In the genomic region with DNA sequence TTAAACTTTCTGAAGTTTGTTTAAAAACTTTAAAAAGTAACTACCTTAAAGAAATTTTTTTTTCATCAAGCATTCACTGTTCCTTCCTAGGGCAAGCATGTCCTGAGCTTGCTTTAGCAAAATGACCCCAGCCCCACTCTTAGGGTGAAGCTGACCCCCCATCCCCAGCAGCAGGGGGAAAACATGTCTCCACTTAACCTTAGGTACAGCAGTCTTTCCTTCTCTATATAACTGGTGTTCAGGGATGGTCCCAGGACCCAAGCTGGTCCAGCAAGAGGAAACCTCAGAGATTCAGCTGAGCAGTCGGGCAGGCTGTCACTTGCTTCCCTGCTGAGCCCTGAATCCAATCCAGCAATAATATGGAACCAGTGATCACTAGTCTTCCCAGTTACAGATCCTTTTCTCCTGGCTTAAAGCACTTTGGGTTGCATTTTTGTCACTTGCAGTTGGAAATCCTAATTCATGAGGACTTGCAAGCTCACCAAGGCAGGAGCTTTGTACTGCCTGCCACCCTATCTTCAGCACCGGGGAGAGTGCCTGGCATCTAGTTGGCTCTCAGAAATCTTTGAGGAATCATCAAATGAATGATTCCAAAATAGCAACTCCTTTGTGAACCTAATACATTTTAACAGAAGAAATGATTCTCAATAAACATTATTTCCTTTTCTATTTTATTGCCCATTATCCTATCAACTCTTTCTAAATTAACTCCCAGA, we compare ENCODE assay signal across 24 cellular contexts.
"Had no signal": no experiment of that assay in that cellular context is flagged by ENCODE, and none has a peak within 500 bp of the region (broad histone marks: within the 10 kb centered on the region; RNA-seq: fewer than 3 reads in every experiment).

No MANE protein-coding gene starts in this region.

- ATAC-seq: effector memory CD8-positive, alpha-beta T cell; gastrocnemius medialis; heart left ventricle; left lobe of liver; natural killer cell; sciatic nerve had no signal

- H3K27ac Mint-ChIP-seq: effector memory CD8-positive, alpha-beta T cell; memory B cell; natural killer cell had no signal

- H3K4me2 ChIP-seq: hepatocyte, smooth muscle cell had no signal

- H3K36me3 ChIP-seq: gastrocnemius medialis, heart left ventricle, prostate gland, right atrium auricular region, stomach, tibial artery had no signal

- H3K4me3 Mint-ChIP-seq: effector memory CD8-positive, alpha-beta T cell; memory B cell; natural killer cell; type B pancreatic cell had no signal

- H3K9me3 ChIP-seq: gastrocnemius medialis, heart left ventricle, prostate gland, right atrium auricular region, stomach, tibial artery had no signal

- H3K27ac ChIP-seq: coronary artery, gastrocnemius medialis, heart left ventricle, hepatocyte, prostate gland, right atrium auricular region, stomach, tibial artery had no signal

- H3K4me1 ChIP-seq: gastrocnemius medialis, heart left ventricle, prostate gland, right atrium auricular region, stomach, tibial artery had no signal

- DNase-seq: dermis blood vessel endothelial cell; effector memory CD8-positive, alpha-beta T cell; foreskin fibroblast; gastrocnemius medialis; heart left ventricle; kidney; natural killer cell; stimulated activated CD4-positive, alpha-beta T cell treated with anti-CD3 and anti-CD28 coated beads, Interleukin-12 subunit alpha, Interleukin-12 subunit beta, amount 100 ng/mL, for 4 hours; stimulated activated CD4-positive, alpha-beta T cell treated with anti-CD3 and anti-CD28 coated beads, Interleukin-1b, Interleukin-23, amount 100 ng/mL, for 48 hours; stimulated activated CD4-positive, alpha-beta T cell treated with anti-CD3 and anti-CD28 coated beads, Interleukin-4, amount 100 ng/mL, for 1 hour; stimulated activated CD8-positive, alpha-beta memory T cell treated with anti-CD3 and anti-CD28 coated beads, Interleukin-4, amount 100 ng/mL, for 48 hours; stimulated activated naive CD4-positive, alpha-beta T cell treated with Interleukin-2 at 50 U/mL for 16 hours; stomach; tibial artery had no signal

- H2AFZ ChIP-seq: hepatocyte had no signal

- H3K9me3 Mint-ChIP-seq: effector memory CD8-positive, alpha-beta T cell; memory B cell; natural killer cell; type B pancreatic cell had no signal

- H3K36me3 Mint-ChIP-seq: memory B cell, natural killer cell, type B pancreatic cell had no signal

- H3K27me3 ChIP-seq: hepatocyte, right atrium auricular region, tibial artery had no signal

- H3K27me3 Mint-ChIP-seq: type B pancreatic cell had no signal

- H3K79me2 ChIP-seq: hepatocyte had no signal

- H3K4me1 Mint-ChIP-seq: memory B cell, natural killer cell had no signal

- H3K4me3 ChIP-seq: coronary artery, gastrocnemius medialis, heart left ventricle, hepatocyte, lung, prostate gland, right atrium auricular region, smooth muscle cell, stomach, tibial artery had no signal
